In the genomic region with DNA sequence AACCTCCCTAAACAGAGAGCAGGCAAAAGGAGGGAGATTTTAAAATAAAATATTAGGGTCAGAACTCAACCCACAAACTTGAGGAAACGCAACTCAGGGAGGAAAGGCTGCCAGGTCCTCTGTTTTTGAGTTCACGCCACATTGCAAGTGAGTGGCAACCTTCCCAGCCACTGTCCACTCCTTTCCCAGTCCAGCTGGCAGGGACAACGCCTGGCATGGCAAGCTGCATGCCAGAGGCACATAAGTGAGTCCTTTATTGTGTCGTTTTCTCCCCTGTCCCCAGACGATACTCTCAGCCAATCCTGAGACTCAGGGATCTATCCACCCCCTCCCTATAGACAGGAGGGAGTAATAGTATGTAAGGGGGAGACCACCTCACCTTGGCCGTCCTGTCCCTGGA, we compare ENCODE assay signal across 21 cellular contexts. TPM values are rescaled to one million over a fixed set of nuclear protein-coding genes. Genes with fewer than 3 reads are reported as not detected.
DNase-seq lines count a peak whose midpoint lies in the region; ATAC-seq and TF ChIP-seq lines count a peak whose summit lies in the region.
"Had no signal": no experiment of that assay in that cellular context is flagged by ENCODE, and none has a peak within 500 bp of the region (broad histone marks: within the 10 kb centered on the region; RNA-seq: fewer than 3 reads in every experiment).

No MANE protein-coding gene starts in this region.

- DNase-seq in G401 (ENCODE audit: low spot score) = peak; percentile 45
- DNase-seq in dorsolateral prefrontal cortex = peak in 6 of 10 donors; percentile 31 to 60 (median 48)
- DNase-seq in left ventricle myocardium superior = peak; percentile 80
- peak; percentile 4 for DNase-seq in occipital lobe (lab: John Stamatoyannopoulos, UW)
- no peak for DNase-seq in NCI-H774 (lab: John Stamatoyannopoulos, UW)
- no peak for DNase-seq in NCI-H1092 (lab: John Stamatoyannopoulos, UW)
- DNase-seq: activated CD4-positive, alpha-beta T cell treated with anti-CD3 and anti-CD28 coated beads, Interleukin-2, amount 10 ng/mL, durations not matched to agents 7 days and 5 days; activated CD8-positive, alpha-beta memory T cell treated with anti-CD3 and anti-CD28 coated beads, Interleukin-2, amount 50 U/mL, for 4 hours; cerebellar nuclear complex; NCI-H187; NCI-H526 treated with DMSO at 0.1 percent for 48 hours; spleen; stimulated activated CD4-positive, alpha-beta T cell treated with anti-CD3 and anti-CD28 coated beads, Interleukin-4, amount 100 ng/mL, for 24 hours; stimulated activated naive CD4-positive, alpha-beta T cell; T1000 had no signal

- no peaks in the 10 kb centered on the region for H3K27me3 ChIP-seq in dorsolateral prefrontal cortex
- H3K27me3 ChIP-seq: hepatocyte, spleen had no signal

- no peak overlapping the region for H3K27ac ChIP-seq in dorsolateral prefrontal cortex
- H3K27ac ChIP-seq: hepatocyte, KMS-11, spleen, thoracic aorta had no signal

- TF ChIP-seq CTCF in dorsolateral prefrontal cortex (IDR thresholded peaks at IDR 0.05 in 54 of 56, conservative IDR thresholded peaks at IDR 0.05 in 2 of 56; ENCODE audit: low read depth in 1 of 56, partially characterized antibody in 56 of 56) = no peak

- ATAC-seq in left ventricle myocardium superior = peak; percentile 96
- no peak for ATAC-seq in GM18907 (IDR thresholded peaks at IDR 0.05; ENCODE audit: unreplicated experiment)
- no peak for ATAC-seq in HG03025 (IDR thresholded peaks at IDR 0.05; ENCODE audit: low FRiP score, unreplicated experiment)
- ATAC-seq: activated naive CD4-positive, alpha-beta T cell treated with anti-CD3 and anti-CD28 coated beads, Interleukin-2, amount 50 U/mL, for 72 hours had no signal

- in situ Hi-C loops in G401 (cut with HindIII; ENCODE audit: low sequenced_read_pairs) = no loop called here

- intact Hi-C loops in dorsolateral prefrontal cortex (cut with DNase I) (no loop called here), left ventricle myocardium superior (cut with micrococcal nuclease) (no loop called here)

- H3K4me3 ChIP-seq in dorsolateral prefrontal cortex = no peak overlapping the region
- H3K4me3 ChIP-seq: hepatocyte, spleen, thoracic aorta had no signal

RNA-seq across cellular contexts. Expression of a gene that starts 22.4 kb away (rescaled TPM):
- 32.1 and 48.9 TPM in 2 replicates for total RNA-seq in G401 (2014; rRNA removed; shearing (Covaris generic))
- total RNA-seq in dorsolateral prefrontal cortex (100 to 1,000 TPM in 38 of 120 experiments, 10 to 100 TPM in 82; 67.1 to 176 (median 93.7) TPM), left ventricle myocardium superior (106 TPM), occipital lobe (68.3 TPM)

Comparison
In these comparisons a context has a peak if more than half of its experiments do, and no peak if none do; other contexts are left out.
1. DNase-seq: peak in G401 (single experiment), dorsolateral prefrontal cortex (6 of 10), left ventricle myocardium superior (single experiment) and occipital lobe (single experiment); none in NCI-H774 (single experiment) and NCI-H1092 (single experiment).